9 cellular contexts compared by ENCODE assay signal in the genomic region with DNA sequence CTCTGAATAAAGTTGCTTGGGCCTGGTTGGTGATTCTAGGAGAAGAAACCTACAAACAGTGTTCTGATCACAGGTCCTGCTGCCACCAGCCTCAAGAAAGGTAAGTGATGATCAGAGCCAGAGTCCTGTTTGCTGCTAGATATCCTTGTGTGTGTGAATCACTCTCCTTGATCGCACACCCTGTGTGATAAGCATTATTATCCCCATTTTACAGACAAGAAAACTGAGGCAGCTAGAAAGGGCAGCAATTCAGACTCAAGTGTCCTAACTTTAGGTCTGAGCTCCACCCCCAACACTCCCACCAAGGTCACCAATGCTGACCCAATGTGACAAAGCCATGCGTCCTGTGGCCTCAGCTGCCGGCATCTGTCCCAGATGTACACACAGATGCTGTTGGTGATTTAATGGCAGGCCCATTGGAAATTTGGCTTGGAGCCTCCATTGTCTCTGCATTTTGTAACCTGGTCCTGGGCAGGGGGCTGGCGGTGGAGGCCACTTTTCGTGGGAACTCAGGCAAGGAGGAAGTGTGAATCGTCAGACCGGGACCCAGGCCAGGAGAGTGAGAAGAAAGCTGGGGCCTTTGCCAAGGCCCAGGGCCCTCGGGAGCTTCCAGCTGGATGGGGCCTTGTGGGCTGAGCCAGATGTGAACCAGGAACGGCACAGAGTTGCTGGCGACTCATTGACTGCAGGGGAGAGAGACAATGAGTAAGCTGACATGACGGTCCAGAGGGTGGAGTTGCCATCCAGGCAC. TPM values are rescaled to one million over a fixed set of nuclear protein-coding genes. Genes with fewer than 3 reads are reported as not detected.
DNase-seq lines count a peak whose midpoint lies in the region; ATAC-seq and TF ChIP-seq lines count a peak whose summit lies in the region.
"Had no signal": no experiment of that assay in that cellular context is flagged by ENCODE, and none has a peak within 500 bp of the region (broad histone marks: within the 10 kb centered on the region; RNA-seq: fewer than 3 reads in every experiment).

No MANE protein-coding gene starts in this region.

- peaks cover 8 to 14% of the 10 kb centered on the region in 2 donors for H3K27me3 Mint-ChIP-seq in natural killer cell (ENCODE audit: low read depth in 2 of 2)
- peaks cover 13 to 20% of the 10 kb centered on the region in 2 donors for H3K27me3 Mint-ChIP-seq in T-cell

- peak; percentile 56 for ATAC-seq in Panc1
- no peak for ATAC-seq in GM21737 (IDR thresholded peaks at IDR 0.05; ENCODE audit: unreplicated experiment)
- no peak for ATAC-seq in natural killer cell
- ATAC-seq in T-cell (replicated peaks in 1 of 4) = no peak

- H3K9me3 ChIP-seq in Panc1 (ENCODE audit: control insufficient read depth, insufficient read depth, low read depth, low read length) = no peaks in the 10 kb centered on the region

- H3K9me3 Mint-ChIP-seq in natural killer cell (no peaks in the 10 kb centered on the region), T-cell (no peaks in the 10 kb centered on the region)

- CTCF ChIA-PET in Panc1 (lab: Charles Lee) = no interaction called here
- CTCF ChIA-PET in T-cell (lab: Charles Lee) = no interaction called here

- no peak overlapping the region for H3K4me3 Mint-ChIP-seq in natural killer cell
- H3K4me3 Mint-ChIP-seq in T-cell = no peak overlapping the region

- intact Hi-C loops in Panc1 (cut with micrococcal nuclease; ENCODE audit: unreplicated experiment) (no loop called here), natural killer cell (cut with micrococcal nuclease) (no loop called here)

- H3K36me3 Mint-ChIP-seq in natural killer cell (no peaks in the 10 kb centered on the region), T-cell (no peaks in the 10 kb centered on the region)

- no peak overlapping the region for H3K27ac ChIP-seq in Panc1 (ENCODE audit: low read length)

- DNase-seq in AG20443 (ENCODE audit: low spot score) (peak; percentile 97), Panc1 (ENCODE audit: low read depth, low spot score) (no peak), fibroblast of mammary gland (ENCODE audit: low read depth) (peak; percentile 99), nucleus accumbens (lab: John Stamatoyannopoulos, UW) (peak in 47 of 56 donors; percentile 4 to 85 (median 41)), natural killer cell (no peak), T-cell (no peak)
- no peak for DNase-seq in activated CD8-positive, alpha-beta memory T cell treated with anti-CD3 and anti-CD28 coated beads for 24 hours

- no peaks in the 10 kb centered on the region for H3K4me1 ChIP-seq in Panc1 (ENCODE audit: control insufficient read depth, insufficient read depth, low read length)

- POLR2A ChIA-PET in Panc1 (lab: Charles Lee) (no interaction called here), T-cell (lab: Charles Lee) (no interaction called here)

- H3K27me3 ChIP-seq in Panc1 (ENCODE audit: control insufficient read depth, insufficient read depth, low read length) = no peaks in the 10 kb centered on the region

- no peak overlapping the region for H3K4me3 ChIP-seq in Panc1 (ENCODE audit: low read depth in 2 of 2, low read length in 2 of 2)
- no peak overlapping the region for H3K4me3 ChIP-seq in fibroblast of mammary gland (ENCODE audit: control insufficient read depth, low read depth, low read length)

- H3K36me3 ChIP-seq in Panc1 (ENCODE audit: control insufficient read depth, insufficient read depth, low read length) = no peaks in the 10 kb centered on the region

- in situ Hi-C loops in Panc1 (cut with HindIII; ENCODE audit: low pct_unique_long_range_greater_than_20kb, low sequenced_read_pairs) = no loop called here

- no peak for TF ChIP-seq CTCF in Panc1 (IDR thresholded peaks at IDR 0.05)
- TF ChIP-seq CTCF in fibroblast of mammary gland (conservative IDR thresholded peaks at IDR 0.05; ENCODE audit: control insufficient read depth, insufficient read depth, low read depth, low read length) = no peak
- TF ChIP-seq CTCF in natural killer cell (IDR thresholded peaks at IDR 0.05) = no peak

- no TSS peak for BruUV-seq in Panc1 (replicated peaks; lab: Mats Ljungman, UMichigan)

- H3K4me1 Mint-ChIP-seq in natural killer cell (no peaks in the 10 kb centered on the region), T-cell (no peaks in the 10 kb centered on the region)
- H3K4me1 Mint-ChIP-seq: IgD-negative memory B cell had no signal

- H3K27ac Mint-ChIP-seq in natural killer cell (no peak overlapping the region), T-cell (no peak overlapping the region)

RNA-seq across cellular contexts. Expression of gene GGTA1, which starts 29.8 kb away (rescaled TPM):
- total RNA-seq in Panc1 (2021; ENCODE audit: unreplicated experiment) (not detected), natural killer cell (under 1 TPM; 0.23 to 0.87 (median 0.55) TPM), T-cell (not detected)
- not detected for polyA plus RNA-seq in Panc1 (2012; ENCODE audit: insufficient read length)
- polyA plus RNA-seq: IgD-negative memory B cell had no signal

Comparison
In these comparisons a context has a peak if more than half of its experiments do, and no peak if none do; other contexts are left out.
1. DNase-seq: peak in AG20443 (single experiment), fibroblast of mammary gland (single experiment) and nucleus accumbens (47 of 56); none in Panc1 (single experiment), natural killer cell (single experiment), T-cell (0 of 34) and activated CD8-positive, alpha-beta memory T cell treated with anti-CD3 and anti-CD28 coated beads for 24 hours (single experiment).